ENCODE assay signal across 16 cellular contexts in the genomic region with DNA sequence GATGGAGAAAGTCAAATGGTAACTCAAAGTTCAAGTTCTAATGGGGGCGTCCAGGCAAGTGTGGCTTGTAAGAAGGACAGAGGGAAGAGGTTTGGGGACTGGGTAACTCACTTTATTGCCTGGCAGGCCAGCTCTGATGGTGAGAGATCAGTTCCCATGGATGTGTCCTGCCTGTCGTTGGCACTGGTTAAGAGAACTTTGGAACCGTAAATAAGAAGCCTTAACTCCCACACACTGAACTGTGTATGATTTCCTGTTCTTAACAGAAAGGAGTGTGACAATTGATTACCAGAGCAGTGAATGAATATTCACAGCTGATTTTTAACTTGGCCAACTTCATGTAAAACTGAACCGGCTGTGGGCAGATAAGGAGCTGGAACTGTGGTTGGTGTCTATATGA.
"Had no signal": no experiment of that assay in that cellular context is flagged by ENCODE, and none has a peak within 500 bp of the region (broad histone marks: within the 10 kb centered on the region; RNA-seq: fewer than 3 reads in every experiment).

No MANE protein-coding gene starts in this region.

- H3K9me3 ChIP-seq: gastroesophageal sphincter, heart right ventricle, left ventricle myocardium inferior, ovary, tibial nerve had no signal

- DNase-seq: activated naive CD4-positive, alpha-beta T cell; activated naive CD8-positive, alpha-beta T cell treated with anti-CD3 and anti-CD28 coated beads, Interleukin-2, amount 10 ng/mL, durations not matched to agents 7 days and 5 days; activated T-cell treated with anti-CD3 and anti-CD28 coated beads for 4 hours; heart right ventricle; left ventricle myocardium inferior; mesenchymal stem cell; ovary; stimulated activated CD4-positive, alpha-beta T cell treated with anti-CD3 and anti-CD28 coated beads, Interleukin-2, amount 100 ng/mL, for 48 hours; stimulated activated naive B cell treated with anti-CD40 and anti-IgM and Interleukin-4, amounts not matched to agents 10 μg/mL and 1 μg/mL and 100 μg/mL, for 72 hours; T-helper 17 cell had no signal

- H3K36me3 ChIP-seq: gastroesophageal sphincter, heart right ventricle, left ventricle myocardium inferior, ovary, tibial nerve had no signal

- FAIRE-seq: endometrium, islet of Langerhans, TTC549 had no signal

- H3K4me1 ChIP-seq: gastroesophageal sphincter, heart right ventricle, left ventricle myocardium inferior had no signal

- ATAC-seq: activated CD4-positive, CD25-positive, alpha-beta regulatory T cell treated with anti-CD3 and anti-CD28 coated beads, Interleukin-2, amount 50 U/mL, for 24 hours; gastroesophageal sphincter; heart right ventricle; stimulated activated naive B cell treated with anti-CD40 and anti-IgM and Interleukin-4, amounts not matched to agents 10 μg/mL and 1 μg/mL and 100 μg/mL, for 72 hours; T-helper 17 cell had no signal

- H3K27ac ChIP-seq: gastroesophageal sphincter, heart right ventricle, left ventricle myocardium inferior, ovary, tibial nerve had no signal

- H3K27me3 ChIP-seq: gastroesophageal sphincter, heart right ventricle, ovary, tibial nerve had no signal

- H3K4me3 ChIP-seq: gastroesophageal sphincter, heart right ventricle, left ventricle myocardium inferior, ovary, tibial nerve had no signal
